Comparison of ENCODE assay signal across 8 cellular contexts in the genomic region with DNA sequence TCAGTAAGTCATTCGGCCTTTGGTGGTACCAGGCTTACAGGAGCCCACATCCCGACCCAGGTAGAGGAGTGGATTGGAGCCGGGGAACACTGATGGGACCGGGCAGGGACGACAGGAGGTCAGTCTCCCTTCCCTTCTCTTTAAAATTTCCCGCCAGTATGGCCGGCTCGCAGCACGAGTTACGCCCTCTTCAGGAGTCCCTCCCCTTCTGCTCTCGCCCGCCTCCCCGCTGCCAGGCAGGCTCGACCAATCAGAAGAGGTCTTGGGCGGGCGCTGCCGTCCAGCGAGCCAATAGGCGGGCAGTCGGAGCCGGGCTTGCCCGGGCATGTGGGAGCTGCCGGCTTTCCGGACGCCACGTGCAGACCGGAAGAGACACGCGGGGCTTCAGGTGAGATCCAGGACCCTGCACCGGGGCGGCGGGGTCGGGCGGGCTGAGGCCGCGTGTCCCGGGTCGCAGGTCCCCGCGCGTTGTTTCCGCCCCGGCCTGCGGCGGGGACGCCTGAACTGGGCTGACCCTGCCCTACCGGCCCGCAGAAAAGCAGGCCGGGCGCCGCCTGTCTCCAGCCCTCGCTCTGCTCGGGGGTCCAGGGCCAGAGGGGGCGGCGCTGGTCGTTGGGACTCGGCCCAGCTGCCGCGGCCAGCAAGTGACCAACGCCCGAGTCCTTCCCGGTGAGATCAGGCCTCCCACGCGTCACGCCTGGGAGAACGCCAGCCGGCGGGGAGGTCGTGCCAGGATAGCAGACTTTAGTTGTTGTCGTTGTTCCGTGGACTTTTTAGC. TPM values are rescaled to one million over a fixed set of nuclear protein-coding genes. Genes with fewer than 3 reads are reported as not detected.
A peak's percentile ranks its signal among the peaks of the same experiment; 100 is the strongest.
DNase-seq lines count a peak whose midpoint lies in the region; ATAC-seq and TF ChIP-seq lines count a peak whose summit lies in the region.

A gene with protein sequence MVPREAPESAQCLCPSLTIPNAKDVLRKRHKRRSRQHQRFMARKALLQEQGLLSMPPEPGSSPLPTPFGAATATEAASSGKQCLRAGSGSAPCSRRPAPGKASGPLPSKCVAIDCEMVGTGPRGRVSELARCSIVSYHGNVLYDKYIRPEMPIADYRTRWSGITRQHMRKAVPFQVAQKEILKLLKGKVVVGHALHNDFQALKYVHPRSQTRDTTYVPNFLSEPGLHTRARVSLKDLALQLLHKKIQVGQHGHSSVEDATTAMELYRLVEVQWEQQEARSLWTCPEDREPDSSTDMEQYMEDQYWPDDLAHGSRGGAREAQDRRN (plus strand): TSS at position 346 of the 778 bp plus-strand sequence. CDS start 4,870 bp downstream, outside the sequence.

- H3K18ac ChIP-seq in trophoblast cell (ENCODE audit: low read length) = peak within 1 kb of the TSS; percentile 94

- H3K27ac ChIP-seq in cardiac muscle cell (peak within 1 kb of the TSS; percentile 70), trophoblast cell (ENCODE audit: low read depth, low read length) (peak within 1 kb of the TSS; percentile 72)

- H3K4me1 Mint-ChIP-seq in activated naive CD8-positive, alpha-beta T cell treated with anti-CD3 and anti-CD28 coated beads, Interleukin-2, amount 50 U/mL, for 24 hours = peaks cover 46% of the 10 kb centered on the region
- peaks cover 31% of the 10 kb centered on the region for H3K4me1 Mint-ChIP-seq in type B pancreatic cell (ENCODE audit: unreplicated experiment)

- H3K23ac ChIP-seq in trophoblast cell (ENCODE audit: low read length) = no peak within 1 kb of the TSS

- H3K27me3 ChIP-seq in cardiac muscle cell (no peaks in the 10 kb centered on the region), trophoblast cell (ENCODE audit: insufficient read depth, low read length) (no peaks in the 10 kb centered on the region)

- H2BK120ac ChIP-seq in trophoblast cell (ENCODE audit: insufficient read depth, low read length, poor library complexity) = peak within 1 kb of the TSS; percentile 93

- peak within 1 kb of the TSS; percentile 80 for H4K12ac ChIP-seq in trophoblast cell (ENCODE audit: low read depth, low read length)

- peaks cover 31% of the 10 kb centered on the region for H3K79me2 ChIP-seq in trophoblast cell (ENCODE audit: control insufficient read depth, insufficient read depth, low read length, poor library complexity)

- H3K4me1 ChIP-seq in cardiac muscle cell (ENCODE audit: low read depth) (peaks cover 5% of the 10 kb centered on the region), trophoblast cell (ENCODE audit: control insufficient read depth in 1 of 2, insufficient read depth in 2 of 2, low read length in 2 of 2) (peaks cover 11 to 16% of the 10 kb centered on the region in 2 experiments)

- peak within 1 kb of the TSS; percentile 90 for H3K14ac ChIP-seq in trophoblast cell (ENCODE audit: low read length)

- peak within 1 kb of the TSS; percentile 83 for H3K4ac ChIP-seq in trophoblast cell (ENCODE audit: low read depth, low read length)

- peak within 1 kb of the TSS; percentile 97 for H4K91ac ChIP-seq in trophoblast cell (ENCODE audit: low read depth, low read length)

- H3K4me3 Mint-ChIP-seq in activated naive CD8-positive, alpha-beta T cell treated with anti-CD3 and anti-CD28 coated beads, Interleukin-2, amount 50 U/mL, for 24 hours = peak within 1 kb of the TSS; percentile 98
- peak within 1 kb of the TSS; percentile 93 for H3K4me3 Mint-ChIP-seq in type B pancreatic cell

- peak within 1 kb of the TSS; percentile 12 for H2AK5ac ChIP-seq in trophoblast cell (ENCODE audit: low read length)

- peak within 1 kb of the TSS; percentile 91 for H3K4me2 ChIP-seq in trophoblast cell (ENCODE audit: low read length)

- H3K36me3 ChIP-seq in cardiac muscle cell (peaks cover 1% of the 10 kb centered on the region), trophoblast cell (ENCODE audit: control insufficient read depth in 1 of 2, insufficient read depth in 2 of 2, low read length in 2 of 2) (peaks cover 16 to 18% of the 10 kb centered on the region in 2 experiments)

- in situ Hi-C loops in GM13976 (cut with MboI; ENCODE audit: low sequenced_read_pairs, unreplicated experiment) = loop anchor here (10.0 kb wide), 1 partner anchor 146 kb away; no protein-coding TSS in a partner anchor

- H3K9ac ChIP-seq in trophoblast cell (ENCODE audit: low read length) = peak within 1 kb of the TSS; percentile 89

- H2AFZ ChIP-seq in trophoblast cell (ENCODE audit: insufficient read depth, low read length, poor library complexity) = peak within 1 kb of the TSS; percentile 94

- peak within 1 kb of the TSS; percentile 65 for H3K4me3 ChIP-seq in cardiac muscle cell
- peak within 1 kb of the TSS; percentile 89 for H3K4me3 ChIP-seq in trophoblast cell (ENCODE audit: low read depth, low read length)

- peaks cover 38% of the 10 kb centered on the region for H3K36me3 Mint-ChIP-seq in activated naive CD8-positive, alpha-beta T cell treated with anti-CD3 and anti-CD28 coated beads, Interleukin-2, amount 50 U/mL, for 24 hours (ENCODE audit: low read depth)
- peaks cover 6% of the 10 kb centered on the region for H3K36me3 Mint-ChIP-seq in type B pancreatic cell

- peak within 1 kb of the TSS; percentile 98 for H3K27ac Mint-ChIP-seq in activated naive CD8-positive, alpha-beta T cell treated with anti-CD3 and anti-CD28 coated beads, Interleukin-2, amount 50 U/mL, for 24 hours
- peak within 1 kb of the TSS; percentile 92 for H3K27ac Mint-ChIP-seq in type B pancreatic cell

- peak within 1 kb of the TSS; percentile 71 for H4K8ac ChIP-seq in trophoblast cell (ENCODE audit: low read depth, low read length)

- peak within 1 kb of the TSS; percentile 41 for H2BK12ac ChIP-seq in trophoblast cell (ENCODE audit: low read length)

- H3K9me3 ChIP-seq in cardiac muscle cell (ENCODE audit: low read depth) (no peaks in the 10 kb centered on the region), trophoblast cell (ENCODE audit: insufficient read depth, low read depth, low read length) (no peaks in the 10 kb centered on the region)

- TF ChIP-seq CTCF in GM13976 (IDR thresholded peaks at IDR 0.05; ENCODE audit: borderline replicate concordance, control extremely low read depth, extremely low read depth, insufficient read depth, missing control alignments) (no peak), cardiac muscle cell (IDR thresholded peaks at IDR 0.05; ENCODE audit: low read depth, low read length) (no peak), type B pancreatic cell (conservative IDR thresholded peaks at IDR 0.05) (no peak)

- DNase-seq in GM13976 (ENCODE audit: low spot score) (peak; percentile 97), NCI-H1436 treated with DMSO at 0.1 percent for 48 hours (lab: John Stamatoyannopoulos, UW) (peak; percentile 49), T follicular helper cell (ENCODE audit: low read depth) (peak; percentile 92), cardiac muscle cell (ENCODE audit: low read depth in 1 of 2, low spot score in 1 of 2) (peak; percentile 97 to 98), trophoblast cell (peak; percentile 96 to 98), type B pancreatic cell (ENCODE audit: extremely low spot score, unreplicated experiment) (peak; percentile 97)
- DNase-seq in activated naive CD8-positive, alpha-beta T cell treated with anti-CD3 and anti-CD28 coated beads, Interleukin-2, amount 50 U/mL, for 24 hours = peak; percentile 93

- H3K79me1 ChIP-seq in trophoblast cell (ENCODE audit: low read length) = peaks cover 14% of the 10 kb centered on the region

- peak; percentile 94 for ATAC-seq in HG02852 (IDR thresholded peaks at IDR 0.05; ENCODE audit: unreplicated experiment)
- peak; percentile 80 for ATAC-seq in activated naive CD8-positive, alpha-beta T cell treated with anti-CD3 and anti-CD28 coated beads, Interleukin-2, amount 50 U/mL, for 24 hours

- H2BK5ac ChIP-seq in trophoblast cell (ENCODE audit: low read depth, low read length, poor library complexity) = peak within 1 kb of the TSS; percentile 86

- H3K27me3 Mint-ChIP-seq in activated naive CD8-positive, alpha-beta T cell treated with anti-CD3 and anti-CD28 coated beads, Interleukin-2, amount 50 U/mL, for 24 hours = peaks cover 5% of the 10 kb centered on the region
- H3K27me3 Mint-ChIP-seq in type B pancreatic cell = no peaks in the 10 kb centered on the region

- no peaks in the 10 kb centered on the region for H3K9me3 Mint-ChIP-seq in activated naive CD8-positive, alpha-beta T cell treated with anti-CD3 and anti-CD28 coated beads, Interleukin-2, amount 50 U/mL, for 24 hours
- H3K9me3 Mint-ChIP-seq in type B pancreatic cell = no peaks in the 10 kb centered on the region

- no CpG with 5 or more reads among the region's 71 CpGs for WGBS in trophoblast cell (ENCODE audit: extremely low coverage, insufficient coverage, insufficient read length)

RNA-seq across cellular contexts. Expression of the gene that starts here (rescaled TPM):
- 34.0 and 53.6 TPM in 2 replicates for total RNA-seq in cardiac muscle cell
- polyA plus RNA-seq in cardiac muscle cell = 19.7 and 20.9 TPM in 2 replicates
- polyA plus RNA-seq in trophoblast cell (2013) = 53.2 and 56.0 TPM in 2 replicates
- 48.9 and 62.9 TPM in 2 replicates for total RNA-seq in type B pancreatic cell (ENCODE audit: low replicate concordance)

Comparison
In these comparisons a context has a peak if more than half of its experiments do, and no peak if none do; other contexts are left out.
1. Peak in every context shown above with its lines: DNase-seq, ATAC-seq, H3K4me3 ChIP-seq and H3K27ac ChIP-seq.